ENCODE assay signal across 1 cellular context in genomic region chr15:89112341-89112971, GRCh38.
A peak's percentile ranks its signal among the peaks of the same experiment; 100 is the strongest.
TF ChIP-seq lines count a peak whose summit lies in the region.

No MANE protein-coding gene starts in this region.

TF ChIP-seq in GM12878, 131 proteins besides CTCF, POLR2A, EP300 and RAD21 (continued from another document):
- no peak for TF ChIP-seq SPI1 (IDR thresholded peaks at IDR 0.05; ENCODE audit: borderline replicate concordance, insufficient read depth, low read depth, low read length)
- TF ChIP-seq CREB1 (IDR thresholded peaks at IDR 0.05; ENCODE audit: low read depth), result peak; percentile 44; the same call in 1 of the 2 replicates
- peak; percentile 77 for TF ChIP-seq CBFB (IDR thresholded peaks at IDR 0.05; ENCODE audit: low read depth)
